16 cellular contexts compared by ENCODE assay signal in the genomic region with DNA sequence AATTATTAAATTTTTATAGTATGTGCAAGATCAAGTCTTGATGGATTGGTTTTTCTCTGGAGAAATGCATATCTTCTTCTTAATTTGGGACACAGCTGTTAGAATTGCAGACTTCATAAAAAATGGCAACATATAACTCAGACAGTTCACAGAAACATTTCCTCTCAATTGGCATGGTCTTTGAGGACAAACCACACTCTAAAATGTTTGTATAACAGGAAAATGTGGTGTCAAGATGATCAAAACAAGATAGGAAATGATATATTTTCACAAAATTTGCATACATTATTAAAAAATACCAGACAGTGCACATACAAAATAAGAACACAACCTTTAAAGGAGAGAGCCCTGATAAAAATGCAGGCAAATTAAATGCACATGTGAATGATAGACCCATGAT.
DNase-seq lines count a peak whose midpoint lies in the region; ATAC-seq and TF ChIP-seq lines count a peak whose summit lies in the region.
"Had no signal": no experiment of that assay in that cellular context is flagged by ENCODE, and none has a peak within 500 bp of the region (broad histone marks: within the 10 kb centered on the region; RNA-seq: fewer than 3 reads in every experiment).

No MANE protein-coding gene starts in this region.

- intact Hi-C loops in activated CD4-positive, alpha-beta T cell treated with anti-CD3 and anti-CD28 coated beads for 36 hours (cut with DNase I, micrococcal nuclease): no loop called here

- TF ChIP-seq RAD21 in SK-N-SH (IDR thresholded peaks at IDR 0.05; ENCODE audit: low read length): no peak

- no peaks in the 10 kb centered on the region for H3F3A ChIP-seq in SK-N-SH (replicated peaks; ENCODE audit: insufficient read depth)
- no peaks in the 10 kb centered on the region for H3F3A ChIP-seq in smooth muscle cell (ENCODE audit: low read depth)

- H3K36me3 ChIP-seq in BLaER1 (no peaks in the 10 kb centered on the region), SK-N-SH (replicated peaks in 1 of 2; ENCODE audit: control insufficient read depth in 1 of 2, insufficient read depth in 2 of 2, low read length in 1 of 2) (no peaks in the 10 kb centered on the region), smooth muscle cell (ENCODE audit: low read depth) (no peaks in the 10 kb centered on the region)

- TF ChIP-seq CTCF in SK-N-SH (IDR thresholded peaks at IDR 0.05): no peak
- TF ChIP-seq CTCF in smooth muscle cell (IDR thresholded peaks at IDR 0.05; ENCODE audit: borderline replicate concordance, insufficient read depth, poor library complexity, severe bottlenecking): no peak

- H3K36me3 Mint-ChIP-seq in activated CD4-positive, alpha-beta T cell treated with anti-CD3 and anti-CD28 coated beads for 36 hours (ENCODE audit: low read depth): peaks cover 9% of the 10 kb centered on the region
- H3K36me3 Mint-ChIP-seq in activated T-helper 17 cell treated with anti-CD3 and anti-CD28 coated beads, Interleukin-2, amount 50 U/mL, for 72 hours (ENCODE audit: low read depth): no peaks in the 10 kb centered on the region

- CTCF ChIA-PET in activated CD4-positive, alpha-beta T cell treated with anti-CD3 and anti-CD28 coated beads for 36 hours (lab: Charles Lee): interaction anchor here (1.1 to 1.6 kb wide), 2 partner anchors 14 to 17 kb away, joined by 3 to 7 read pairs; no protein-coding TSS in a partner anchor
- CTCF ChIA-PET in SK-N-SH (lab: Yijun Ruan, JAX): interaction anchor here (1.1 to 2.0 kb wide), 2 partner anchors 23 to 24 kb away, joined by 3 to 6 read pairs; no protein-coding TSS in a partner anchor

- H3K79me2 ChIP-seq in SK-N-SH (ENCODE audit: insufficient read depth) (no peaks in the 10 kb centered on the region), smooth muscle cell (ENCODE audit: low read depth) (no peaks in the 10 kb centered on the region)

- H4K20me1 ChIP-seq in BLaER1: no peaks in the 10 kb centered on the region
- H4K20me1 ChIP-seq in SK-N-SH (ENCODE audit: insufficient read depth): no peaks in the 10 kb centered on the region
- H4K20me1 ChIP-seq in smooth muscle cell (ENCODE audit: low read depth): no peaks in the 10 kb centered on the region

- H3K4me1 ChIP-seq in BLaER1: peaks cover 23% of the 10 kb centered on the region
- H3K4me1 ChIP-seq in SK-N-SH (ENCODE audit: control insufficient read depth in 1 of 2, insufficient read depth in 2 of 2, low read depth in 1 of 2, low read length in 1 of 2): peaks cover 0 to 2% of the 10 kb centered on the region in 2 experiments; a peak in 2 of 4 replicates
- no peaks in the 10 kb centered on the region for H3K4me1 ChIP-seq in smooth muscle cell (ENCODE audit: low read depth)

- no peaks in the 10 kb centered on the region for H3K27me3 Mint-ChIP-seq in activated CD4-positive, alpha-beta T cell treated with anti-CD3 and anti-CD28 coated beads for 36 hours
- no peaks in the 10 kb centered on the region for H3K27me3 Mint-ChIP-seq in activated T-helper 17 cell treated with anti-CD3 and anti-CD28 coated beads, Interleukin-2, amount 50 U/mL, for 72 hours

- H3K9ac ChIP-seq in BLaER1 (no peak overlapping the region), SK-N-SH (no peak overlapping the region), smooth muscle cell (ENCODE audit: low read depth) (no peak overlapping the region)

- ATAC-seq in activated CD4-positive, alpha-beta T cell treated with anti-CD3 and anti-CD28 coated beads for 36 hours: no peak
- ATAC-seq in activated T-helper 17 cell treated with anti-CD3 and anti-CD28 coated beads, Interleukin-2, amount 50 U/mL, for 72 hours (replicated peaks): no peak
- ATAC-seq in GM18519 (IDR thresholded peaks at IDR 0.05; ENCODE audit: low FRiP score, unreplicated experiment): no peak
- ATAC-seq: GM23338 had no signal

- H2AFZ ChIP-seq in SK-N-SH (ENCODE audit: low read depth) (no peak overlapping the region), smooth muscle cell (ENCODE audit: low read depth) (no peak overlapping the region)
- H2AFZ ChIP-seq: GM23338 had no signal

- no peak for TF ChIP-seq EP300 in SK-N-SH (IDR thresholded peaks at IDR 0.05; ENCODE audit: borderline replicate concordance in 1 of 2, low read depth in 1 of 2, low read length in 1 of 2)

- H3K9me3 ChIP-seq in BLaER1: no peaks in the 10 kb centered on the region
- no peaks in the 10 kb centered on the region for H3K9me3 ChIP-seq in SK-N-SH
- no peaks in the 10 kb centered on the region for H3K9me3 ChIP-seq in smooth muscle cell (replicated peaks; ENCODE audit: low read depth)

- no peak overlapping the region for H3K4me3 Mint-ChIP-seq in activated CD4-positive, alpha-beta T cell treated with anti-CD3 and anti-CD28 coated beads for 36 hours
- peak overlapping the region; percentile 78 for H3K4me3 Mint-ChIP-seq in activated T-helper 17 cell treated with anti-CD3 and anti-CD28 coated beads, Interleukin-2, amount 50 U/mL, for 72 hours
- H3K4me3 Mint-ChIP-seq: GM23338 had no signal

- POLR2A ChIA-PET in activated CD4-positive, alpha-beta T cell treated with anti-CD3 and anti-CD28 coated beads for 36 hours (lab: Charles Lee): interaction anchor here (0.7 kb wide), 1 partner anchor 108 kb away, joined by 3 read pairs; no protein-coding TSS in a partner anchor
- POLR2A ChIA-PET in SK-N-SH (lab: Yijun Ruan, JAX): no interaction called here

- H3K4me1 Mint-ChIP-seq in activated CD4-positive, alpha-beta T cell treated with anti-CD3 and anti-CD28 coated beads for 36 hours: peaks cover 88% of the 10 kb centered on the region
- peaks cover 76% of the 10 kb centered on the region for H3K4me1 Mint-ChIP-seq in activated T-helper 17 cell treated with anti-CD3 and anti-CD28 coated beads, Interleukin-2, amount 50 U/mL, for 72 hours
- H3K4me1 Mint-ChIP-seq: GM23338 had no signal

- H3K4me2 ChIP-seq in BLaER1: peak overlapping the region; percentile 41
- H3K4me2 ChIP-seq in SK-N-SH: no peak overlapping the region
- H3K4me2 ChIP-seq in smooth muscle cell: no peak overlapping the region
- H3K4me2 ChIP-seq: GM23338 had no signal

- no peak for DNase-seq in activated CD4-positive, alpha-beta T cell treated with anti-CD3 and anti-CD28 coated beads for 36 hours
- no peak for DNase-seq in activated CD4-positive, alpha-beta T cell treated with anti-CD3 and anti-CD28 coated beads, Interleukin-2, amount 50 U/mL, for 48 hours
- no peak for DNase-seq in SK-N-SH
- no peak for DNase-seq in smooth muscle cell (lab: John Stamatoyannopoulos, UW; ENCODE audit: unreplicated experiment)
- no peak for DNase-seq in DMS153 treated with DMSO at 0.1 percent for 48 hours (lab: John Stamatoyannopoulos, UW; ENCODE audit: unreplicated experiment)
- DNase-seq: GF-D8, NCI-H146, NCI-H2081 treated with DMSO at 0.1 percent for 48 hours, NCI-H526, OCI-M1, RPMI8226 had no signal

- no peaks in the 10 kb centered on the region for H3K27me3 ChIP-seq in BLaER1
- no peaks in the 10 kb centered on the region for H3K27me3 ChIP-seq in SK-N-SH (ENCODE audit: insufficient read depth)
- peaks cover 17% of the 10 kb centered on the region for H3K27me3 ChIP-seq in smooth muscle cell (ENCODE audit: low read depth)

- peaks cover 6% of the 10 kb centered on the region for H3K9me3 Mint-ChIP-seq in activated CD4-positive, alpha-beta T cell treated with anti-CD3 and anti-CD28 coated beads for 36 hours (ENCODE audit: low read depth)
- H3K9me3 Mint-ChIP-seq in activated T-helper 17 cell treated with anti-CD3 and anti-CD28 coated beads, Interleukin-2, amount 50 U/mL, for 72 hours: no peaks in the 10 kb centered on the region
- H3K9me3 Mint-ChIP-seq: GM23338 had no signal

- H3K4me3 ChIP-seq in BLaER1: no peak overlapping the region
- no peak overlapping the region for H3K4me3 ChIP-seq in SK-N-SH (ENCODE audit: low read depth in 2 of 2, low read length in 1 of 2)
- no peak overlapping the region for H3K4me3 ChIP-seq in smooth muscle cell
- H3K4me3 ChIP-seq: GM23338 had no signal

- H3K27ac Mint-ChIP-seq in activated CD4-positive, alpha-beta T cell treated with anti-CD3 and anti-CD28 coated beads for 36 hours: peak overlapping the region; percentile 40
- H3K27ac Mint-ChIP-seq in activated T-helper 17 cell treated with anti-CD3 and anti-CD28 coated beads, Interleukin-2, amount 50 U/mL, for 72 hours: no peak overlapping the region
- H3K27ac Mint-ChIP-seq: GM23338 had no signal

- H3K27ac ChIP-seq in BLaER1: no peak overlapping the region
- H3K27ac ChIP-seq in SK-N-SH (ENCODE audit: low read depth in 2 of 2, low read length in 1 of 2): no peak overlapping the region
- no peak overlapping the region for H3K27ac ChIP-seq in smooth muscle cell (ENCODE audit: low read depth)
- H3K27ac ChIP-seq: 22Rv1 had no signal

- no peaks in the 10 kb centered on the region for H3K9me2 ChIP-seq in SK-N-SH

TF ChIP-seq in SK-N-SH, 30 proteins besides CTCF, POLR2A, EP300 and RAD21:
- TF ChIP-seq GABPA (IDR thresholded peaks at IDR 0.05; ENCODE audit: low read depth): no peak
- TF ChIP-seq GATA2 (CRISPR knock-in tag; IDR thresholded peaks at IDR 0.05): 0 out of 2 replicates have a peak, but pooled peaks have one; percentile 10
